ENCODE assay signal across 14 cellular contexts in the genomic region with DNA sequence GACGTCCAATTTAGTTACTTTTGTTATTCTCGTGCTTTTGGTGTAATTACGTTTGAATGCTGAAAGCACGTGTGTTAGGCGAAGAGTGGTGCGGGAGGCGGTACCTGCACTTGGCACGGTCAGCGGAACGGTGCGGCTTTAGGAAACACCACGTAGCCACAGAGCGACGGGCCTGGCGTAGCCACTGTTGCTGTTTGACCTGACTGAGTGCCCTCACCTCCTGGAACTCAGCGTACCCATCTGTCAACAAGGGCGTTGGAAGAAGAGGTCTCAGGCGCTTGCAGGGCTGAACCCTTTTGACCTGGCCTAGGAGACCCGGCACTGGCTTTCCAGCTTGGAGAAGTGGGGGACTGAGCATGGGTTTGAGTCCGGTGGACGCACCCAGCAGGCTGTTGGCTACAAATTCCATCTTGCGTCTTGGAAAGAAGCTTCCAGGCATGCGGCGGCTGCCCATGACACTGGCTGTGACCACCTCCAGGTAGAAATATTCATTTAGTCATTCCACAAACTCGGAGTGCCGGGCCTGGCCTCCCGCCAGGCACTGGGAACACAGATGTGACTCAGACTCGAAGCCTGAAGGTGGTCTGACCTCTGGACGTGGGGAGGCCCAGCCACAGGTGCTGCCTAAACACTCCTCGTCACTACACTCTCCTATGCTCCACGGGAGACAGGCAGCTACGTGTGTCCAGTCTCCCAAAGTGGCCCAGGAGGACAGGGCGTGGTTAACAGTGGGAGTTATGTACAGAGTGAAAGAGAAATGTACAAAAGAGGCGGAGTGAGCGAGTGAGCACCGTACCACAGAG. TPM values are rescaled to one million over a fixed set of nuclear protein-coding genes. Genes with fewer than 3 reads are reported as not detected.
A peak's percentile ranks its signal among the peaks of the same experiment; 100 is the strongest.
DNase-seq lines count a peak whose midpoint lies in the region; ATAC-seq and TF ChIP-seq lines count a peak whose summit lies in the region.
"Had no signal": no experiment of that assay in that cellular context is flagged by ENCODE, and none has a peak within 500 bp of the region (broad histone marks: within the 10 kb centered on the region; RNA-seq: fewer than 3 reads in every experiment).

No MANE protein-coding gene starts in this region.

- no peak overlapping the region for H3K4me3 Mint-ChIP-seq in activated CD8-positive, alpha-beta memory T cell treated with anti-CD3 and anti-CD28 coated beads, Interleukin-2, amount 10 ng/mL, durations not matched to agents 7 days and 5 days
- H3K4me3 Mint-ChIP-seq: activated B cell treated with CpG ODN at 0.5 μM for 24 hours; activated T-cell treated with anti-CD3 and anti-CD28 coated beads, Interleukin-2, amount 50 U/mL, for 72 hours had no signal

- H3K27ac ChIP-seq in brain microvascular endothelial cell (no peak overlapping the region), stomach smooth muscle (ENCODE audit: low read length) (peak overlapping the region; percentile 62), transverse colon (peak overlapping the region in 1 of 4 donors; percentile 34)
- H3K27ac ChIP-seq: suprapubic skin had no signal

- WGBS in transverse colon (ENCODE audit: low coverage in 1 of 2), 2 donors, result 77 to 86% methylated on average over 9 to 36 of the region's 36 CpGs

- TF ChIP-seq CTCF in brain microvascular endothelial cell (IDR thresholded peaks at IDR 0.05; ENCODE audit: low read depth, low read length, missing control alignments) (no peak), transverse colon (IDR thresholded peaks at IDR 0.05) (no peak)

- H3K9ac ChIP-seq in stomach smooth muscle (ENCODE audit: low read length in 2 of 2), result peak overlapping the region in 1 of 2 donors; percentile 32

- in situ Hi-C loops in brain microvascular endothelial cell (cut with HindIII; ENCODE audit: low pct_ligation_motif_present, low sequenced_read_pairs) (no loop called here), transverse colon (cut with MboI; ENCODE audit: low pct_ligation_motif_present in 1 of 4, low pct_unique_long_range_greater_than_20kb in 1 of 4, low sequenced_read_pairs in 3 of 4) (no loop called here)

- H3K4me1 ChIP-seq in stomach smooth muscle (ENCODE audit: control insufficient read depth, insufficient read depth, low read length), result peaks cover 47% of the 10 kb centered on the region
- H3K4me1 ChIP-seq in transverse colon, result peaks cover 0 to 24% (median 10%) of the 10 kb centered on the region in 4 donors

- no peak for TF ChIP-seq POLR2A in transverse colon (IDR thresholded peaks at IDR 0.05)

- H3K9me3 ChIP-seq in stomach smooth muscle (ENCODE audit: control insufficient read depth in 2 of 2, low read length in 2 of 2) (no peaks in the 10 kb centered on the region), transverse colon (no peaks in the 10 kb centered on the region)
- H3K9me3 ChIP-seq: suprapubic skin had no signal

- intact Hi-C loops in transverse colon (cut with DNase I; ENCODE audit: low total_unique reads), result no loop called here

- H3K9me3 Mint-ChIP-seq in activated CD8-positive, alpha-beta memory T cell treated with anti-CD3 and anti-CD28 coated beads, Interleukin-2, amount 10 ng/mL, durations not matched to agents 7 days and 5 days (ENCODE audit: low read depth), result no peaks in the 10 kb centered on the region
- H3K9me3 Mint-ChIP-seq: activated B cell treated with CpG ODN at 0.5 μM for 24 hours; activated T-cell treated with anti-CD3 and anti-CD28 coated beads, Interleukin-2, amount 50 U/mL, for 72 hours had no signal

- H3K4me3 ChIP-seq in brain microvascular endothelial cell (ENCODE audit: low read depth, low read length) (no peak overlapping the region), stomach smooth muscle (ENCODE audit: low read length in 2 of 2) (peak overlapping the region; percentile 35 to 46), transverse colon (no peak overlapping the region)
- H3K4me3 ChIP-seq: suprapubic skin had no signal

- ATAC-seq in activated CD8-positive, alpha-beta memory T cell treated with anti-CD3 and anti-CD28 coated beads, Interleukin-2, amount 10 ng/mL, durations not matched to agents 7 days and 5 days, result no peak
- ATAC-seq in GM21717 (IDR thresholded peaks at IDR 0.05; ENCODE audit: unreplicated experiment), result no peak
- no peak for ATAC-seq in activated CD4-positive, CD25-positive, alpha-beta regulatory T cell treated with anti-CD3 and anti-CD28 coated beads, Interleukin-2, amount 50 U/mL, for 24 hours
- ATAC-seq: activated T-cell treated with anti-CD3 and anti-CD28 coated beads, Interleukin-2, amount 50 U/mL, for 72 hours had no signal

- H3K36me3 ChIP-seq in brain microvascular endothelial cell (replicated peaks), result peaks cover 39% of the 10 kb centered on the region
- peaks cover 2 to 4% of the 10 kb centered on the region in 2 donors for H3K36me3 ChIP-seq in stomach smooth muscle (ENCODE audit: control insufficient read depth in 2 of 2, insufficient read depth in 2 of 2, low read length in 2 of 2)
- no peaks in the 10 kb centered on the region for H3K36me3 ChIP-seq in transverse colon

- H3K27ac Mint-ChIP-seq in activated CD8-positive, alpha-beta memory T cell treated with anti-CD3 and anti-CD28 coated beads, Interleukin-2, amount 10 ng/mL, durations not matched to agents 7 days and 5 days, result no peak overlapping the region
- H3K27ac Mint-ChIP-seq: activated B cell treated with CpG ODN at 0.5 μM for 24 hours; activated T-cell treated with anti-CD3 and anti-CD28 coated beads, Interleukin-2, amount 50 U/mL, for 72 hours had no signal

- TF ChIP-seq EP300 in transverse colon (IDR thresholded peaks at IDR 0.05; ENCODE audit: low read depth), result no peak

- no peaks in the 10 kb centered on the region for H3K4me1 Mint-ChIP-seq in activated CD8-positive, alpha-beta memory T cell treated with anti-CD3 and anti-CD28 coated beads, Interleukin-2, amount 10 ng/mL, durations not matched to agents 7 days and 5 days
- H3K4me1 Mint-ChIP-seq: activated B cell treated with CpG ODN at 0.5 μM for 24 hours had no signal

- H3K27me3 ChIP-seq in brain microvascular endothelial cell (replicated peaks), result no peaks in the 10 kb centered on the region
- H3K27me3 ChIP-seq in stomach smooth muscle (ENCODE audit: control insufficient read depth in 1 of 2, insufficient read depth in 2 of 2, low read length in 2 of 2), result no peaks in the 10 kb centered on the region
- no peaks in the 10 kb centered on the region for H3K27me3 ChIP-seq in transverse colon
- H3K27me3 ChIP-seq: suprapubic skin had no signal

- no peaks in the 10 kb centered on the region for H3K27me3 Mint-ChIP-seq in activated CD8-positive, alpha-beta memory T cell treated with anti-CD3 and anti-CD28 coated beads, Interleukin-2, amount 10 ng/mL, durations not matched to agents 7 days and 5 days
- H3K27me3 Mint-ChIP-seq: activated B cell treated with CpG ODN at 0.5 μM for 24 hours had no signal

- no peaks in the 10 kb centered on the region for H3K36me3 Mint-ChIP-seq in activated CD8-positive, alpha-beta memory T cell treated with anti-CD3 and anti-CD28 coated beads, Interleukin-2, amount 10 ng/mL, durations not matched to agents 7 days and 5 days

- CTCF ChIA-PET in activated CD8-positive, alpha-beta memory T cell treated with anti-CD3 and anti-CD28 coated beads, Interleukin-2, amount 10 ng/mL, durations not matched to agents 7 days and 5 days (lab: Charles Lee), result no interaction called here

- DNase-seq in HK-2 (ENCODE audit: unreplicated experiment), result peak; percentile 82
- DNase-seq in brain microvascular endothelial cell, result peak; percentile 48
- peak; percentile 52 for DNase-seq in kidney glomerular epithelial cell (lab: John Stamatoyannopoulos, UW)
- no peak for DNase-seq in activated CD8-positive, alpha-beta memory T cell treated with anti-CD3 and anti-CD28 coated beads, Interleukin-2, amount 10 ng/mL, durations not matched to agents 7 days and 5 days
- no peak for DNase-seq in transverse colon
- DNase-seq: activated B cell treated with CpG ODN at 0.5 μM for 24 hours; activated T-cell treated with anti-CD3 and anti-CD28 coated beads, Interleukin-2, amount 50 U/mL, for 72 hours; DMS79; NCI-H1092; NCI-H526 had no signal

RNA-seq across cellular contexts. Expression of a gene that starts 22.2 kb away (rescaled TPM):
- under 1 TPM; 0.45 to 0.73 TPM for total RNA-seq in activated CD8-positive, alpha-beta memory T cell treated with anti-CD3 and anti-CD28 coated beads, Interleukin-2, amount 10 ng/mL, durations not matched to agents 7 days and 5 days
- 10 to 100 TPM; 10.5 to 62.3 (median 23.5) TPM for total RNA-seq in transverse colon

Comparison
In these comparisons a context has a peak if more than half of its experiments do, and no peak if none do; other contexts are left out.
1. DNase-seq: peak in HK-2 (single experiment), brain microvascular endothelial cell (single experiment) and kidney glomerular epithelial cell (single experiment); none in activated CD8-positive, alpha-beta memory T cell treated with anti-CD3 and anti-CD28 coated beads, Interleukin-2, amount 10 ng/mL, durations not matched to agents 7 days and 5 days (single experiment) and transverse colon (single experiment).
2. H3K4me3 ChIP-seq: peak in stomach smooth muscle (2 of 2); none in brain microvascular endothelial cell (single experiment) and transverse colon (0 of 4).
3. RNA of a gene that starts 22.2 kb away (total RNA-seq): 10.5 to 62.3 TPM in transverse colon; 0.45 to 0.73 TPM in activated CD8-positive, alpha-beta memory T cell treated with anti-CD3 and anti-CD28 coated beads, Interleukin-2, amount 10 ng/mL, durations not matched to agents 7 days and 5 days; every median in the first group is over 4 times any median in the second.